In the genomic region with DNA sequence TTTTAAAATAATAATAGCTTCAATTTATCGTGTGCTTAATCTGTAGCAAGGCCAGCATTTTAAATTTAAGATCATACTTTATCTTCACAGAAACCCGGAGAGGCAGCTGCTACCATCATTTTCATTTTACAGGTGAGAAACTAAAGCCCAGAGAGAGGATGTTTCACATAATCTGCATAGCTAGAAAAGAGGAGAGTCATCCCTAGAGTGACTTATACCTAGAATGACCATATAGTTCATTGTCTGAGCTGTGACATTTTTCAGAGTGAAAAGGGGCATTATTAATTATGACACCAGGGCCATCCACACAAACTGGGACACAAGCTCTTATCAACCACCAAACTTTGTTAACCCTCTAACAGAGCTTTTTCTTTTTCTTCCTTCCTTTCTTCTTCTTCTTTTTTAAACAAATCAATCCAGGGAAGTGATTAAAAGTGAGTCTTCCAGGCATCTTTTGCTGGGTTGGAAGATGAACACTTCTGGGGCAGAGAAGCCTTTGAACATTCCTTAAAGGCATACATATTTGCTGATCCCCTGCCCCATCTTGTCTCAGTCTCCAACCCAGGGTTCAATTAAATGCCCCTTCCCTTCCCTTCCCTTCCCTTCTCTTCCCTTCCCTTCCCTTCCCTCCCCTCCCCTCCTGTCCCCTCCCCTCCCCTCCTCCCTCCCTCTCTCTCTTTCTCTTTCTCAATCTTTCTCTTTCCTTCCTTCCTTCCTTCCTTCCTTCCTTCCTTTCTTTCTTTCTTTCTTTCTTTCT, we compare ENCODE assay signal across 23 cellular contexts.
DNase-seq lines count a peak whose midpoint lies in the region; ATAC-seq and TF ChIP-seq lines count a peak whose summit lies in the region.
"Had no signal": no experiment of that assay in that cellular context is flagged by ENCODE, and none has a peak within 500 bp of the region (broad histone marks: within the 10 kb centered on the region; RNA-seq: fewer than 3 reads in every experiment).

No MANE protein-coding gene starts in this region.

- H3K4me1 ChIP-seq in OCI-LY3 (ENCODE audit: low read length) (peaks cover 24% of the 10 kb centered on the region), testis (no peaks in the 10 kb centered on the region)
- H3K4me1 ChIP-seq: BE2C had no signal

- no peak overlapping the region for H3K27ac Mint-ChIP-seq in T-helper 2 cell treated with Interferon-gamma antibody and Interleukin-4, amounts not matched to agents 5 μg/mL and 100 μg/mL, for 36 hours
- H3K27ac Mint-ChIP-seq: CD4-positive, alpha-beta memory T cell; H9 had no signal

- no peaks in the 10 kb centered on the region for H4K20me1 ChIP-seq in OCI-LY3 (ENCODE audit: insufficient read depth, low read length)

- no peak overlapping the region for H3K4me3 Mint-ChIP-seq in T-helper 2 cell treated with Interferon-gamma antibody and Interleukin-4, amounts not matched to agents 5 μg/mL and 100 μg/mL, for 36 hours
- H3K4me3 Mint-ChIP-seq: CD4-positive, alpha-beta memory T cell; H9 had no signal

- H3K9ac ChIP-seq in OCI-LY3 (ENCODE audit: low read length), result no peak overlapping the region

- H3K27ac ChIP-seq in OCI-LY3 (ENCODE audit: low read length) (no peak overlapping the region), testis (no peak overlapping the region)

- no peaks in the 10 kb centered on the region for H3K9me3 Mint-ChIP-seq in T-helper 2 cell treated with Interferon-gamma antibody and Interleukin-4, amounts not matched to agents 5 μg/mL and 100 μg/mL, for 36 hours
- H3K9me3 Mint-ChIP-seq: H9 had no signal

- H3K36me3 Mint-ChIP-seq in T-helper 2 cell treated with Interferon-gamma antibody and Interleukin-4, amounts not matched to agents 5 μg/mL and 100 μg/mL, for 36 hours (ENCODE audit: low read depth), result no peaks in the 10 kb centered on the region
- H3K36me3 Mint-ChIP-seq: CD4-positive, alpha-beta memory T cell had no signal

- peaks cover 20% of the 10 kb centered on the region for H3K27me3 ChIP-seq in OCI-LY3 (ENCODE audit: low read depth, low read length)
- H3K27me3 ChIP-seq in testis, result no peaks in the 10 kb centered on the region
- H3K27me3 ChIP-seq: BE2C had no signal

- no peaks in the 10 kb centered on the region for H3K79me2 ChIP-seq in OCI-LY3 (ENCODE audit: low read length)

- no peaks in the 10 kb centered on the region for H3K9me3 ChIP-seq in OCI-LY3 (ENCODE audit: insufficient read depth, low read length)
- H3K9me3 ChIP-seq in testis, result no peaks in the 10 kb centered on the region
- H3K9me3 ChIP-seq: BE2C had no signal

- H3K4me1 Mint-ChIP-seq in T-helper 2 cell treated with Interferon-gamma antibody and Interleukin-4, amounts not matched to agents 5 μg/mL and 100 μg/mL, for 36 hours (ENCODE audit: low read depth), result no peaks in the 10 kb centered on the region
- H3K4me1 Mint-ChIP-seq: CD4-positive, alpha-beta memory T cell had no signal

- H3K4me2 ChIP-seq in OCI-LY3 (ENCODE audit: low read length), result peak overlapping the region; percentile 20

- ATAC-seq in GM18520 (IDR thresholded peaks at IDR 0.05; ENCODE audit: unreplicated experiment), result peak; percentile 74
- ATAC-seq in GM21367 (IDR thresholded peaks at IDR 0.05; ENCODE audit: unreplicated experiment), result peak; percentile 67
- peak; percentile 51 for ATAC-seq in HG02852 (IDR thresholded peaks at IDR 0.05; ENCODE audit: unreplicated experiment)
- ATAC-seq: Panc1 had no signal

- H2AFZ ChIP-seq in OCI-LY3 (ENCODE audit: low read depth, low read length), result no peak overlapping the region

- no peaks in the 10 kb centered on the region for H3K27me3 Mint-ChIP-seq in T-helper 2 cell treated with Interferon-gamma antibody and Interleukin-4, amounts not matched to agents 5 μg/mL and 100 μg/mL, for 36 hours (ENCODE audit: low read depth)
- H3K27me3 Mint-ChIP-seq: CD4-positive, alpha-beta memory T cell had no signal

- WGBS in testis, 2 donors, result 40 to 47% methylated on average over 2 of the region's 2 CpGs
- 48% methylated on average over 2 of the region's 2 CpGs for whole genome bisulfite sequencing in lower leg skin, 2 donors

- H3K4me3 ChIP-seq in OCI-LY3 (ENCODE audit: low read length), result no peak overlapping the region
- H3K4me3 ChIP-seq in testis, result no peak overlapping the region
- no peak overlapping the region for H3K4me3 ChIP-seq in lower leg skin (ENCODE audit: low read depth, poor library complexity, severe bottlenecking)

- intact Hi-C loops in testis (cut with DNase I; ENCODE audit: low total_unique reads) (no loop called here), lower leg skin (cut with DNase I; ENCODE audit: low total_unique reads) (no loop called here)

- TF ChIP-seq POLR2A in testis (IDR thresholded peaks at IDR 0.05), result no peak
- no peak for TF ChIP-seq POLR2A in lower leg skin (IDR thresholded peaks at IDR 0.05)

- H3K36me3 ChIP-seq in OCI-LY3 (replicated peaks; ENCODE audit: low read depth, low read length) (no peaks in the 10 kb centered on the region), testis (ENCODE audit: low read depth, missing control alignments) (no peaks in the 10 kb centered on the region)
- H3K36me3 ChIP-seq: BE2C had no signal

- TF ChIP-seq CTCF in OCI-LY3 (IDR thresholded peaks at IDR 0.05; ENCODE audit: low read depth, low read length) (no peak), testis (IDR thresholded peaks at IDR 0.05) (no peak), lower leg skin (IDR thresholded peaks at IDR 0.05) (no peak)

- DNase-seq in SKM-1 (lab: John Stamatoyannopoulos, UW; ENCODE audit: unreplicated experiment) (no peak), testis (no peak), lower leg skin (ENCODE audit: low spot score in 2 of 2) (no peak)
- DNase-seq in T-helper 2 cell treated with Interferon-gamma antibody and Interleukin-4, amounts not matched to agents 5 μg/mL and 100 μg/mL, for 36 hours (ENCODE audit: low spot score), result no peak
- DNase-seq: BE2C; CD4-positive, alpha-beta memory T cell; GF-D8; H9; IMR-90; Kasumi-1; NCI-H1105 treated with DMSO at 0.1 percent for 48 hours; NCI-H187 treated with DMSO at 0.1 percent for 48 hours; NCI-H2171; NCI-H446 treated with DMSO at 0.1 percent for 48 hours; NCI-H748 treated with DMSO at 0.1 percent for 48 hours; SIG-M5; SW 1271; T1000 had no signal
